17 cellular contexts compared by ENCODE assay signal in genomic region chr15:43896543-43896942, GRCh38.
"Had no signal": no experiment of that assay in that cellular context is flagged by ENCODE, and none has a peak within 500 bp of the region (broad histone marks: within the 10 kb centered on the region; RNA-seq: fewer than 3 reads in every experiment).

No MANE protein-coding gene starts in this region.

- H3K36me3 ChIP-seq: esophagus muscularis mucosa, prostate gland, right lobe of liver, tibial artery had no signal

- H3K4me1 ChIP-seq: parathyroid adenoma, prostate gland, right lobe of liver, tibial artery had no signal

- FAIRE-seq: kidney had no signal

- H3K4me2 ChIP-seq: hepatocyte had no signal

- H3K9me3 ChIP-seq: esophagus muscularis mucosa, prostate gland, right lobe of liver, tibial artery had no signal

- H3K4me3 ChIP-seq: coronary artery, esophagus muscularis mucosa, hepatocyte, prostate gland, right lobe of liver, tibial artery had no signal

- DNase-seq: effector CD8-positive, alpha-beta T cell; kidney; left cardiac atrium; left ventricle myocardium superior; naive thymus-derived CD4-positive, alpha-beta T cell; nephron progenitor cell; right lobe of liver; stimulated activated CD4-positive, alpha-beta T cell treated with anti-CD3 and anti-CD28 coated beads, Interleukin-4, amount 100 ng/mL, for 1 hour; stimulated activated CD8-positive, alpha-beta memory T cell treated with anti-CD3 and anti-CD28 coated beads, Interleukin-4, amount 100 ng/mL, for 48 hours; tibial artery had no signal

- H3K79me2 ChIP-seq: hepatocyte, parathyroid adenoma had no signal

- H3K9ac ChIP-seq: parathyroid adenoma had no signal

- H3K27ac ChIP-seq: coronary artery, epithelial cell of prostate, esophagus muscularis mucosa, hepatocyte, parathyroid adenoma, prostate gland, right lobe of liver, tibial artery had no signal

- H3K27me3 ChIP-seq: esophagus muscularis mucosa, hepatocyte, right lobe of liver, tibial artery had no signal

- H2AFZ ChIP-seq: hepatocyte, parathyroid adenoma had no signal

- ATAC-seq: left cardiac atrium; left ventricle myocardium superior; naive thymus-derived CD4-positive, alpha-beta T cell; right lobe of liver; stimulated activated effector memory CD8-positive, alpha-beta T cell treated with anti-CD3 and anti-CD28 coated beads, Interleukin-12 subunit alpha, Interleukin-12 subunit beta, amount 100 ng/mL, for 72 hours had no signal
